Comparison of ENCODE assay signal across 15 cellular contexts in the genomic region with DNA sequence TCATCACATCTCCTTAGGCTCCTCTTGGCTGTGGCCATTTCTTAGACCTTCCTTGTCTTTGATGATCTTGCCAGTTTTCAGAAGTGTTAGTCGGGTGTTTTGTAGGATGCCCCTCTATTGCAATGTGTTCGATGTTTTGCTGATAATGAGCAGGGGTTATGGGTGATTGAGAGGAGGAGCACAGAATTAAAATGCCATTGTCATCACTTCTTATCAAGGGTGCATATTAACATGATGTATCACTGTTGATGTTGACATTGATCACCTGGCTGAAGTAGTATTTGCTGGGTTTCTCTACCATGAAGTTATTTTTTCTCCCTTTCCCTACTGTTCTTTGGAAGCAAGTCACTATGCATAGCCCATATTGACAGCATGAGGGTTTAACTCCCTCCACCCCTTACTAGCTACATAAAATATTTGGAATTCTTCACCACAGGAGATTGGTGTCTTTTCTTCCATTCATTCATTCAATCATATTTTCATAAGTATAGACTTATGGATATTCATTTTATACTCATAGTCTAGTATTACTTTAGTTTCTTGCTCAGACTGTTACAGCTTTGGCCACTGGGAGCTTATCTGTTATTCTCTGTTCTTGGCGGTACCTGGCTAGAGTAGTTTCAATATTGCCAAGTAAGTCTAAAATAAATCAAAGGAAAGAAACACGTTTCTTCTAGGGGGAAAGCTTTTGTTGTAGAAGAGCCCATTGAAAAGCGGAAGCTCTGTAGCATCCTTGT. TPM values are rescaled to one million over a fixed set of nuclear protein-coding genes. Genes with fewer than 3 reads are reported as not detected.
DNase-seq lines count a peak whose midpoint lies in the region; FAIRE-seq and TF ChIP-seq lines count a peak whose summit lies in the region.
"Had no signal": no experiment of that assay in that cellular context is flagged by ENCODE, and none has a peak within 500 bp of the region (broad histone marks: within the 10 kb centered on the region; RNA-seq: fewer than 3 reads in every experiment).

No MANE protein-coding gene starts in this region.

- peak overlapping the region; percentile 87 for H3K4me2 ChIP-seq in MM.1S (ENCODE audit: low read depth, low read length)
- H3K4me2 ChIP-seq: PC-9 had no signal

- H3K9me2 ChIP-seq in MM.1S (replicated peaks; ENCODE audit: insufficient read depth, low read length) = no peaks in the 10 kb centered on the region

- no peaks in the 10 kb centered on the region for H4K20me1 ChIP-seq in MM.1S (ENCODE audit: insufficient read depth, low read length)

- H3F3A ChIP-seq in MM.1S (ENCODE audit: insufficient read depth, low read length) = peaks cover 24% of the 10 kb centered on the region

- peak; percentile 68 for FAIRE-seq in GM19239 (lab: Jason Lieb, UNC)

- no peak for DNase-seq in A673 (ENCODE audit: low spot score)
- DNase-seq in GM19239 (ENCODE audit: insufficient read length, low spot score) = no peak
- peak; percentile 50 for DNase-seq in MM.1S
- DNase-seq in SW480 (ENCODE audit: low spot score) = no peak
- DNase-seq in activated naive CD4-positive, alpha-beta T cell treated with anti-CD3 and anti-CD28 coated beads for 36 hours = no peak
- DNase-seq in HFFc6 = no peak
- DNase-seq in T-helper 9 cell = no peak
- DNase-seq: ACHN; NCI-H2107; NCI-H69; NK-92 treated with Interleukin-12 subunit alpha and Interleukin-12 subunit beta, amount 100 ng/mL, for 24 hours; PC-9; T-cell had no signal

- H3K27ac Mint-ChIP-seq in activated naive CD4-positive, alpha-beta T cell treated with anti-CD3 and anti-CD28 coated beads for 36 hours = no peak overlapping the region
- H3K27ac Mint-ChIP-seq in HFFc6 = no peak overlapping the region
- H3K27ac Mint-ChIP-seq: T-cell had no signal

- H3K36me3 ChIP-seq in A673 (ENCODE audit: insufficient read depth, low read length, poor library complexity, severe bottlenecking) (peaks cover 10% of the 10 kb centered on the region), MM.1S (replicated peaks; ENCODE audit: insufficient read depth, low read length) (no peaks in the 10 kb centered on the region; the same call in 1 of the 2 replicates), neutrophil (no peaks in the 10 kb centered on the region)

- H3K36me3 Mint-ChIP-seq in activated naive CD4-positive, alpha-beta T cell treated with anti-CD3 and anti-CD28 coated beads for 36 hours (ENCODE audit: low read depth) = no peaks in the 10 kb centered on the region
- no peaks in the 10 kb centered on the region for H3K36me3 Mint-ChIP-seq in HFFc6 (ENCODE audit: low read depth)
- H3K36me3 Mint-ChIP-seq: T-cell had no signal

- H3K27ac ChIP-seq in A673 (ENCODE audit: low read depth, low read length, poor library complexity, severe bottlenecking) (peak overlapping the region; percentile 66), MM.1S (ENCODE audit: low read length) (peak overlapping the region; percentile 67), neutrophil (peak overlapping the region; percentile 74)
- H3K27ac ChIP-seq: GM23248, PC-9 had no signal

- H2AFZ ChIP-seq in MM.1S (ENCODE audit: low read length) = peak overlapping the region; percentile 31
- H2AFZ ChIP-seq: GM23248, PC-9 had no signal

- POLR2A ChIA-PET in A673 (lab: Charles Lee; ENCODE audit: low non-redundant PET) = no interaction called here

- TF ChIP-seq CTCF in A673 (conservative IDR thresholded peaks at IDR 0.05; ENCODE audit: low read depth, low read length) (no peak), MM.1S (IDR thresholded peaks at IDR 0.05; ENCODE audit: low read length) (peak; percentile 30), neutrophil (IDR thresholded peaks at IDR 0.05) (no peak), HFFc6 (IDR thresholded peaks at IDR 0.05) (no peak)

- peak overlapping the region; percentile 35; the same call in 1 of the 2 replicates for H3K9ac ChIP-seq in MM.1S (ENCODE audit: low read length)
- H3K9ac ChIP-seq: GM23248 had no signal

- H3K9me3 ChIP-seq in A673 (ENCODE audit: low read depth, low read length, poor library complexity, severe bottlenecking) (no peaks in the 10 kb centered on the region), MM.1S (replicated peaks; ENCODE audit: insufficient read depth, low read length) (no peaks in the 10 kb centered on the region), neutrophil (no peaks in the 10 kb centered on the region)

- BruUV-seq in A673 (replicated peaks; lab: Mats Ljungman, UMichigan) = no TSS peak

- H3K27me3 ChIP-seq in A673 (replicated peaks; ENCODE audit: insufficient read depth, low read depth, low read length, poor library complexity) (no peaks in the 10 kb centered on the region), MM.1S (replicated peaks; ENCODE audit: insufficient read depth, low read length) (no peaks in the 10 kb centered on the region), neutrophil (no peaks in the 10 kb centered on the region)

- no peaks in the 10 kb centered on the region for H3K27me3 Mint-ChIP-seq in activated naive CD4-positive, alpha-beta T cell treated with anti-CD3 and anti-CD28 coated beads for 36 hours (ENCODE audit: low read depth)
- peaks cover 12% of the 10 kb centered on the region; the same call in 1 of the 2 replicates for H3K27me3 Mint-ChIP-seq in HFFc6 (ENCODE audit: insufficient read depth)
- H3K27me3 Mint-ChIP-seq: T-cell had no signal

- H3K4me1 Mint-ChIP-seq in activated naive CD4-positive, alpha-beta T cell treated with anti-CD3 and anti-CD28 coated beads for 36 hours (ENCODE audit: low read depth) = peaks cover 9% of the 10 kb centered on the region
- H3K4me1 Mint-ChIP-seq in HFFc6 (ENCODE audit: low read depth) = no peaks in the 10 kb centered on the region

- H3K4me1 ChIP-seq in A673 (ENCODE audit: insufficient read depth, low read length, poor library complexity, severe bottlenecking) (peaks cover 21% of the 10 kb centered on the region), MM.1S (ENCODE audit: low read length) (peaks cover 26% of the 10 kb centered on the region), neutrophil (ENCODE audit: control insufficient read depth in 1 of 2, insufficient read depth in 1 of 2, low read depth in 1 of 2, low read length in 1 of 2) (peaks cover 45 to 51% of the 10 kb centered on the region in 2 experiments)

- H3K4me3 Mint-ChIP-seq in activated naive CD4-positive, alpha-beta T cell treated with anti-CD3 and anti-CD28 coated beads for 36 hours = no peak overlapping the region
- H3K4me3 Mint-ChIP-seq in HFFc6 = no peak overlapping the region
- H3K4me3 Mint-ChIP-seq: T-cell had no signal

- intact Hi-C loops in A673 (cut with micrococcal nuclease; ENCODE audit: unreplicated experiment) = no loop called here
- intact Hi-C loops in activated naive CD4-positive, alpha-beta T cell treated with anti-CD3 and anti-CD28 coated beads for 36 hours (cut with micrococcal nuclease) = no loop called here

- no peaks in the 10 kb centered on the region for H3K79me2 ChIP-seq in MM.1S (ENCODE audit: low read length)

- H3K9me3 Mint-ChIP-seq in activated naive CD4-positive, alpha-beta T cell treated with anti-CD3 and anti-CD28 coated beads for 36 hours = no peaks in the 10 kb centered on the region
- H3K9me3 Mint-ChIP-seq in HFFc6 = no peaks in the 10 kb centered on the region
- H3K9me3 Mint-ChIP-seq: T-cell had no signal

- CTCF ChIA-PET in A673 (lab: Charles Lee) = no interaction called here
- CTCF ChIA-PET in activated naive CD4-positive, alpha-beta T cell treated with anti-CD3 and anti-CD28 coated beads for 36 hours (lab: Charles Lee) = no interaction called here

- H3K4me3 ChIP-seq in A673 (ENCODE audit: low read depth, low read length, poor library complexity, severe bottlenecking) (no peak overlapping the region), MM.1S (ENCODE audit: low read length) (peak overlapping the region; percentile 48), neutrophil (ENCODE audit: low read depth in 1 of 2, low read length in 1 of 2) (no peak overlapping the region)
- H3K4me3 ChIP-seq: GM23248, PC-9 had no signal

RNA-seq across cellular contexts. Expression of gene TMEM87B, which starts 54.5 kb away (rescaled TPM):
- 16.9 and 21.8 TPM in 2 replicates for total RNA-seq in A673 (2021)
- total RNA-seq in activated naive CD4-positive, alpha-beta T cell treated with anti-CD3 and anti-CD28 coated beads for 36 hours = 10 to 100 TPM; 10.5 to 12.0 TPM
- total RNA-seq in HFFc6 (2021; fragmentation: NEBNext Ultra II Directional; extraction: Animal tissue kit (Norgen Biotek cat#: 25700)) = 10 to 100 TPM; 37.9 to 51.6 (median 39.7) TPM
